In genomic region chr4:1854752-1855151, GRCh38 we compare ENCODE assay signal across 8 cellular contexts. TPM values are rescaled to one million over a fixed set of nuclear protein-coding genes. Genes with fewer than 3 reads are reported as not detected.
A peak's percentile ranks its signal among the peaks of the same experiment; 100 is the strongest.
DNase-seq lines count a peak whose midpoint lies in the region; ATAC-seq and TF ChIP-seq lines count a peak whose summit lies in the region.

No MANE protein-coding gene starts in this region.

- H3K27ac Mint-ChIP-seq in stimulated activated naive CD8-positive, alpha-beta T cell treated with anti-CD3 and anti-CD28 coated beads, Interleukin-15, Interleukin-2, amounts not matched to agents 100 ng/mL and 50 ng/mL, for 24 hours, result peak overlapping the region; percentile 42
- H3K27ac Mint-ChIP-seq in brain (peak overlapping the region; percentile 60 to 83 (median 65)), mesothelial cell of epicardium (peak overlapping the region; percentile 56)

- no peaks in the 10 kb centered on the region for H3K9me3 Mint-ChIP-seq in stimulated activated naive CD8-positive, alpha-beta T cell treated with anti-CD3 and anti-CD28 coated beads, Interleukin-15, Interleukin-2, amounts not matched to agents 100 ng/mL and 50 ng/mL, for 24 hours
- H3K9me3 Mint-ChIP-seq in brain (no peaks in the 10 kb centered on the region), mesothelial cell of epicardium (no peaks in the 10 kb centered on the region)

- no peak for DNase-seq in stimulated activated naive CD8-positive, alpha-beta T cell treated with anti-CD3 and anti-CD28 coated beads, Interleukin-15, Interleukin-2, amounts not matched to agents 100 U/mL and 50 U/mL, for 24 hours
- DNase-seq in mesothelial cell of epicardium (ENCODE audit: low spot score in 2 of 2, unreplicated experiment in 2 of 2), result no peak
- DNase-seq in NCI-H1417 (lab: John Stamatoyannopoulos, UW), result no peak
- no peak for DNase-seq in stimulated activated CD4-positive, alpha-beta T cell treated with anti-CD3 and anti-CD28 coated beads, Interleukin-4, amount 100 ng/mL, for 1 hour
- no peak for DNase-seq in GM13977 (ENCODE audit: low spot score)

- TF ChIP-seq CTCF in brain (conservative IDR thresholded peaks at IDR 0.05), result no peak
- no peak for TF ChIP-seq CTCF in mesothelial cell of epicardium (IDR thresholded peaks at IDR 0.05; ENCODE audit: unreplicated experiment)
- no peak for TF ChIP-seq CTCF in GM13977 (IDR thresholded peaks at IDR 0.05; ENCODE audit: extremely low read depth, insufficient read depth, missing control alignments)

- in situ Hi-C loops in GM13977 (cut with MboI; ENCODE audit: low pct_unique_long_range_greater_than_20kb, low sequenced_read_pairs, unreplicated experiment), result no loop called here

- peaks cover 18% of the 10 kb centered on the region for H3K36me3 Mint-ChIP-seq in stimulated activated naive CD8-positive, alpha-beta T cell treated with anti-CD3 and anti-CD28 coated beads, Interleukin-15, Interleukin-2, amounts not matched to agents 100 ng/mL and 50 ng/mL, for 24 hours (ENCODE audit: low read depth)
- H3K36me3 Mint-ChIP-seq in brain (no peaks in the 10 kb centered on the region), mesothelial cell of epicardium (peaks cover 2% of the 10 kb centered on the region)

- H3K4me3 Mint-ChIP-seq in stimulated activated naive CD8-positive, alpha-beta T cell treated with anti-CD3 and anti-CD28 coated beads, Interleukin-15, Interleukin-2, amounts not matched to agents 100 ng/mL and 50 ng/mL, for 24 hours, result peak overlapping the region; percentile 83
- H3K4me3 Mint-ChIP-seq in brain (peak overlapping the region; percentile 84 to 94 (median 88)), mesothelial cell of epicardium (peak overlapping the region; percentile 70)

- H3K4me1 Mint-ChIP-seq in stimulated activated naive CD8-positive, alpha-beta T cell treated with anti-CD3 and anti-CD28 coated beads, Interleukin-15, Interleukin-2, amounts not matched to agents 100 ng/mL and 50 ng/mL, for 24 hours (ENCODE audit: low read depth), result peaks cover 46% of the 10 kb centered on the region
- H3K4me1 Mint-ChIP-seq in brain (peaks cover 52% of the 10 kb centered on the region), mesothelial cell of epicardium (peaks cover 18% of the 10 kb centered on the region)

- no peak for ATAC-seq in stimulated activated naive CD8-positive, alpha-beta T cell treated with anti-CD3 and anti-CD28 coated beads, Interleukin-15, Interleukin-2, amounts not matched to agents 100 U/mL and 50 U/mL, for 24 hours
- no peak for ATAC-seq in HG02642 (IDR thresholded peaks at IDR 0.05; ENCODE audit: poor library complexity, unreplicated experiment)

- H3K27me3 Mint-ChIP-seq in stimulated activated naive CD8-positive, alpha-beta T cell treated with anti-CD3 and anti-CD28 coated beads, Interleukin-15, Interleukin-2, amounts not matched to agents 100 ng/mL and 50 ng/mL, for 24 hours, result no peaks in the 10 kb centered on the region
- H3K27me3 Mint-ChIP-seq in brain (peaks cover 5% of the 10 kb centered on the region), mesothelial cell of epicardium (ENCODE audit: low read depth) (no peaks in the 10 kb centered on the region)

RNA-seq across cellular contexts. Expression of gene LETM1, which starts 1.2 kb away (rescaled TPM):
- 16.8 TPM for polyA plus RNA-seq in brain (ENCODE audit: insufficient read depth, low read depth, low replicate concordance)
- total RNA-seq in mesothelial cell of epicardium, result 48.6 to 50.9 TPM (median 48.7 TPM) in 3 replicates

RNA-seq across cellular contexts. Expression of gene NSD2, which starts 16.4 kb away (rescaled TPM):
- 72.8 TPM for polyA plus RNA-seq in brain (ENCODE audit: insufficient read depth, low read depth, low replicate concordance)
- total RNA-seq in mesothelial cell of epicardium, result 109 to 119 TPM (median 115 TPM) in 3 replicates
